In genomic region chr3:71523628-71524027, GRCh38 we compare ENCODE assay signal across 24 cellular contexts. TPM values are rescaled to one million over a fixed set of nuclear protein-coding genes. Genes with fewer than 3 reads are reported as not detected.
A peak's percentile ranks its signal among the peaks of the same experiment; 100 is the strongest.
DNase-seq lines count a peak whose midpoint lies in the region; TF ChIP-seq lines count a peak whose summit lies in the region.
"Had no signal": no experiment of that assay in that cellular context is flagged by ENCODE, and none has a peak within 500 bp of the region (broad histone marks: within the 10 kb centered on the region; RNA-seq: fewer than 3 reads in every experiment).

No MANE protein-coding gene starts in this region.

- peak overlapping the region; percentile 61 for H2AK5ac ChIP-seq in mesenchymal stem cell (ENCODE audit: low read length, severe bottlenecking)

- H3K23ac ChIP-seq in mesenchymal stem cell (ENCODE audit: low read length in 2 of 2), result no peak overlapping the region

- no peak overlapping the region for H3K4ac ChIP-seq in mesenchymal stem cell (ENCODE audit: low read depth in 1 of 2, low read length in 2 of 2)

- H3K4me3 ChIP-seq in cardiac muscle cell (no peak overlapping the region), mesenchymal stem cell (ENCODE audit: insufficient read depth in 1 of 2, low read depth in 1 of 2, low read length in 2 of 2) (no peak overlapping the region), ascending aorta (no peak overlapping the region), Peyer's patch (no peak overlapping the region)
- H3K4me3 ChIP-seq: BLaER1 treated with 17β-estradiol and CSF1 and Interleukin-3, amounts not matched to agents 10 nM and 100 nM had no signal

- no peak overlapping the region for H2BK120ac ChIP-seq in mesenchymal stem cell (ENCODE audit: low read depth, low read length)

- TF ChIP-seq CTCF in cardiac muscle cell (IDR thresholded peaks at IDR 0.05; ENCODE audit: low read depth, low read length) (no peak), ascending aorta (IDR thresholded peaks at IDR 0.05) (no peak), Peyer's patch (IDR thresholded peaks at IDR 0.05) (no peak)

- H3K79me1 ChIP-seq in mesenchymal stem cell (replicated peaks; ENCODE audit: low read length, poor library complexity, severe bottlenecking), result peaks cover 12% of the 10 kb centered on the region

- peak overlapping the region; percentile 42 for H3K27ac ChIP-seq in cardiac muscle cell
- peak overlapping the region; percentile 35 for H3K27ac ChIP-seq in mesenchymal stem cell (ENCODE audit: low read length, poor library complexity, severe bottlenecking)
- no peak overlapping the region for H3K27ac ChIP-seq in ascending aorta
- no peak overlapping the region for H3K27ac ChIP-seq in Peyer's patch
- H3K27ac ChIP-seq: BLaER1 treated with 17β-estradiol and CSF1 and Interleukin-3, amounts not matched to agents 10 nM and 100 nM had no signal

- no peak overlapping the region for H3K18ac ChIP-seq in mesenchymal stem cell (ENCODE audit: low read depth in 1 of 2, low read length in 2 of 2)

- H3K36me3 ChIP-seq in cardiac muscle cell (no peaks in the 10 kb centered on the region), mesenchymal stem cell (ENCODE audit: control insufficient read depth in 1 of 2, insufficient read depth in 2 of 2, low read depth in 1 of 2, low read length in 2 of 2) (no peaks in the 10 kb centered on the region), ascending aorta (no peaks in the 10 kb centered on the region), Peyer's patch (no peaks in the 10 kb centered on the region)
- H3K36me3 ChIP-seq: BLaER1 treated with 17β-estradiol and CSF1 and Interleukin-3, amounts not matched to agents 10 nM and 100 nM had no signal

- no peak for TF ChIP-seq POLR2A in Peyer's patch (IDR thresholded peaks at IDR 0.05)

- H3K4me1 ChIP-seq in cardiac muscle cell (ENCODE audit: low read depth) (peaks cover 39% of the 10 kb centered on the region), mesenchymal stem cell (ENCODE audit: control insufficient read depth, insufficient read depth, low read depth, low read length) (peaks cover 15% of the 10 kb centered on the region), ascending aorta (peaks cover 0 to 13% of the 10 kb centered on the region in 2 donors), Peyer's patch (no peaks in the 10 kb centered on the region)

- H3K9me3 ChIP-seq in cardiac muscle cell (ENCODE audit: low read depth) (no peaks in the 10 kb centered on the region), mesenchymal stem cell (ENCODE audit: control insufficient read depth, low read length) (no peaks in the 10 kb centered on the region), ascending aorta (no peaks in the 10 kb centered on the region), Peyer's patch (no peaks in the 10 kb centered on the region)
- H3K9me3 ChIP-seq: BLaER1 treated with 17β-estradiol and CSF1 and Interleukin-3, amounts not matched to agents 10 nM and 100 nM had no signal

- intact Hi-C loops in cardiac septum (cut with DNase I), result no loop called here
- intact Hi-C loops in ascending aorta (cut with DNase I), result no loop called here

- no peak overlapping the region for H3K9ac ChIP-seq in mesenchymal stem cell (ENCODE audit: low read length)
- H3K9ac ChIP-seq: BLaER1 treated with 17β-estradiol and CSF1 and Interleukin-3, amounts not matched to agents 10 nM and 100 nM had no signal

- H2BK12ac ChIP-seq in mesenchymal stem cell (ENCODE audit: low read length in 2 of 2), result no peak overlapping the region

- H3K14ac ChIP-seq in mesenchymal stem cell (ENCODE audit: low read length in 2 of 2), result no peak overlapping the region

- H2BK5ac ChIP-seq in mesenchymal stem cell (ENCODE audit: low read depth, low read length, poor library complexity, severe bottlenecking), result no peak overlapping the region

- no peak overlapping the region for H3K4me2 ChIP-seq in mesenchymal stem cell (ENCODE audit: low read length, poor library complexity, severe bottlenecking)
- H3K4me2 ChIP-seq: BLaER1 treated with 17β-estradiol and CSF1 and Interleukin-3, amounts not matched to agents 10 nM and 100 nM had no signal

- no peak for DNase-seq in cardiac muscle cell (ENCODE audit: low read depth in 1 of 2, low spot score in 1 of 2)
- DNase-seq in cardiac septum (ENCODE audit: low spot score), result no peak
- DNase-seq in amniotic epithelial cell (ENCODE audit: low read depth), result peak; percentile 54
- DNase-seq in mesenchymal stem cell, result no peak
- no peak for DNase-seq in ascending aorta (ENCODE audit: low spot score in 2 of 2)
- DNase-seq in Peyer's patch, result no peak
- DNase-seq in cerebellar nuclear complex (lab: John Stamatoyannopoulos, UW), result no peak
- DNase-seq in superior temporal gyrus (ENCODE audit: extremely low spot score), result no peak
- DNase-seq: 8988T; Calu3; CD8-positive, alpha-beta T cell; DMS153; GDM1; GOT3; HCEC 1CT; MM.1S; NCI-H1048; NCI-H1417 treated with DMSO at 0.1 percent for 48 hours; NCI-H187; NCI-H446; NCI-H526; RPMI8226; SHP77 had no signal

- no peak overlapping the region for H2AFZ ChIP-seq in mesenchymal stem cell (ENCODE audit: low read depth, low read length)

- H4K91ac ChIP-seq in mesenchymal stem cell (ENCODE audit: low read length), result no peak overlapping the region

- WGBS in mesenchymal stem cell, result 95% methylated on average over 4 of the region's 4 CpGs

- no peak overlapping the region for H2BK15ac ChIP-seq in mesenchymal stem cell (ENCODE audit: low read depth, poor library complexity, severe bottlenecking)

- H3K27me3 ChIP-seq in cardiac muscle cell (no peaks in the 10 kb centered on the region), mesenchymal stem cell (ENCODE audit: control insufficient read depth in 1 of 2, insufficient read depth in 1 of 2, low read length in 2 of 2) (no peaks in the 10 kb centered on the region), ascending aorta (no peaks in the 10 kb centered on the region), Peyer's patch (no peaks in the 10 kb centered on the region)
- H3K27me3 ChIP-seq: BLaER1 treated with 17β-estradiol and CSF1 and Interleukin-3, amounts not matched to agents 10 nM and 100 nM had no signal

- no peak overlapping the region for H4K8ac ChIP-seq in mesenchymal stem cell (ENCODE audit: low read length)

RNA-seq across cellular contexts. Expression of gene FOXP1, which starts 59.9 kb away (rescaled TPM):
- 115 and 132 TPM in 2 replicates for total RNA-seq in cardiac muscle cell
- polyA plus RNA-seq in cardiac muscle cell, result 121 and 149 TPM in 2 replicates
- 53.2 TPM for total RNA-seq in cardiac septum
- 34.2 TPM for polyA plus RNA-seq in mesenchymal stem cell (2013, experiment 1 of 2)
- 34.5 TPM for polyA plus RNA-seq in mesenchymal stem cell (2013, experiment 2 of 2)
- total RNA-seq in ascending aorta, result 171 TPM
- total RNA-seq in Peyer's patch, result 100 to 1,000 TPM; 103 to 173 (median 140) TPM

Comparison
In these comparisons a context has a peak if more than half of its experiments do, and no peak if none do; other contexts are left out.
1. H3K27ac ChIP-seq: peak in cardiac muscle cell (single experiment) and mesenchymal stem cell (single experiment); none in ascending aorta (0 of 2) and Peyer's patch (0 of 4).